In genomic region chr12:124682425-124683329, GRCh38 we compare ENCODE assay signal across 9 cellular contexts.
DNase-seq lines count a peak whose midpoint lies in the region; ATAC-seq and TF ChIP-seq lines count a peak whose summit lies in the region.
"Had no signal": no experiment of that assay in that cellular context is flagged by ENCODE, and none has a peak within 500 bp of the region (broad histone marks: within the 10 kb centered on the region; RNA-seq: fewer than 3 reads in every experiment).

No MANE protein-coding gene starts in this region.

- H3F3A ChIP-seq in SK-N-SH (replicated peaks; ENCODE audit: insufficient read depth), result peaks cover 41% of the 10 kb centered on the region

- no peak overlapping the region for H2AFZ ChIP-seq in SK-N-SH (ENCODE audit: low read depth)

- H3K4me2 ChIP-seq in SK-N-SH, result 0 out of 2 replicates have a peak overlapping the region, but pooled peaks have one; percentile 59

- no peaks in the 10 kb centered on the region for H3K79me2 ChIP-seq in SK-N-SH (ENCODE audit: insufficient read depth)

- H3K27ac ChIP-seq in SK-N-SH (ENCODE audit: low read depth in 2 of 2, low read length in 1 of 2) (peak overlapping the region; percentile 60 to 72; a peak in 2 of 4 replicates), duodenal mucosa (ENCODE audit: low read depth, low read length) (peak overlapping the region; percentile 4), muscle layer of colon (ENCODE audit: low read depth, low read length) (peak overlapping the region; percentile 53), upper lobe of left lung (peak overlapping the region; percentile 17 to 91 (median 64))

- no peaks in the 10 kb centered on the region for H4K20me1 ChIP-seq in SK-N-SH (ENCODE audit: insufficient read depth)

- no peak for TF ChIP-seq CTCF in SK-N-SH (IDR thresholded peaks at IDR 0.05)
- TF ChIP-seq CTCF in upper lobe of left lung (IDR thresholded peaks at IDR 0.05), result no peak

- CTCF ChIA-PET in SK-N-SH (lab: Yijun Ruan, JAX), result interaction anchor here (0.8 to 1.6 kb wide), 5 partner anchors 20 to 650 kb away, joined by 3 to 7 read pairs (median 3); no protein-coding TSS in a partner anchor

- H3K27me3 ChIP-seq in SK-N-SH (ENCODE audit: insufficient read depth), result no peaks in the 10 kb centered on the region
- H3K27me3 ChIP-seq in duodenal mucosa (ENCODE audit: control insufficient read depth in 1 of 2, insufficient read depth in 2 of 2, low read length in 2 of 2), result no peaks in the 10 kb centered on the region
- H3K27me3 ChIP-seq in muscle layer of colon (ENCODE audit: control insufficient read depth in 1 of 2, insufficient read depth in 2 of 2, low read length in 2 of 2), result no peaks in the 10 kb centered on the region
- H3K27me3 ChIP-seq in upper lobe of left lung, result no peaks in the 10 kb centered on the region

- no peaks in the 10 kb centered on the region for H3K9me2 ChIP-seq in SK-N-SH

- H3K36me3 ChIP-seq in SK-N-SH (replicated peaks in 1 of 2; ENCODE audit: control insufficient read depth in 1 of 2, insufficient read depth in 2 of 2, low read length in 1 of 2) (no peaks in the 10 kb centered on the region), duodenal mucosa (ENCODE audit: control insufficient read depth in 1 of 2, insufficient read depth in 2 of 2, low read length in 2 of 2) (no peaks in the 10 kb centered on the region), muscle layer of colon (ENCODE audit: insufficient read depth, low read length) (no peaks in the 10 kb centered on the region), upper lobe of left lung (no peaks in the 10 kb centered on the region)

- H3K9ac ChIP-seq in SK-N-SH (no peak overlapping the region), duodenal mucosa (ENCODE audit: low read depth in 1 of 2, low read length in 2 of 2) (no peak overlapping the region), muscle layer of colon (ENCODE audit: low read length) (no peak overlapping the region)

- no peaks in the 10 kb centered on the region for H3K9me3 ChIP-seq in SK-N-SH
- H3K9me3 ChIP-seq in duodenal mucosa (ENCODE audit: control insufficient read depth in 1 of 2, low read length in 2 of 2), result no peaks in the 10 kb centered on the region
- no peaks in the 10 kb centered on the region for H3K9me3 ChIP-seq in muscle layer of colon (ENCODE audit: low read length)
- H3K9me3 ChIP-seq in upper lobe of left lung, result no peaks in the 10 kb centered on the region

- TF ChIP-seq POLR2A in upper lobe of left lung (IDR thresholded peaks at IDR 0.05), result no peak

- TF ChIP-seq RAD21 in SK-N-SH (IDR thresholded peaks at IDR 0.05; ENCODE audit: low read length), result no peak

- 93% methylated on average over 19 of the region's 20 CpGs for WGBS in SK-N-SH (ENCODE audit: low lambda C conversion rate)
- 72 to 74% methylated on average over 17 to 20 of the region's 20 CpGs for WGBS in upper lobe of left lung, 2 donors

- TF ChIP-seq EP300 in SK-N-SH (IDR thresholded peaks at IDR 0.05; ENCODE audit: borderline replicate concordance in 1 of 2, low read depth in 1 of 2, low read length in 1 of 2) (no peak), upper lobe of left lung (IDR thresholded peaks at IDR 0.05) (no peak)

- ATAC-seq in SK-N-SH treated with all-trans-retinoic acid at 6 μM for 48 hours, result no peak
- ATAC-seq in upper lobe of left lung (ENCODE audit: low FRiP score in 2 of 2), result peak in 1 of 2 donors; percentile 41
- ATAC-seq in GM18498 (IDR thresholded peaks at IDR 0.05; ENCODE audit: unreplicated experiment), result no peak
- no peak for ATAC-seq in GM21381 (IDR thresholded peaks at IDR 0.05; ENCODE audit: unreplicated experiment)

- no peak for DNase-seq in SK-N-SH
- DNase-seq in upper lobe of left lung, result peak in 1 of 2 donors; percentile 48
- DNase-seq in DMS153 (lab: John Stamatoyannopoulos, UW), result no peak
- DNase-seq: DMS79 treated with DMSO at 0.1 percent for 48 hours had no signal

- H3K4me3 ChIP-seq in SK-N-SH (ENCODE audit: low read depth in 2 of 2, low read length in 1 of 2), result no peak overlapping the region
- no peak overlapping the region for H3K4me3 ChIP-seq in duodenal mucosa (ENCODE audit: low read depth in 1 of 2, low read length in 2 of 2)
- no peak overlapping the region for H3K4me3 ChIP-seq in muscle layer of colon (ENCODE audit: low read depth in 1 of 2, low read length in 2 of 2)
- no peak overlapping the region for H3K4me3 ChIP-seq in upper lobe of left lung

- H3K4me1 ChIP-seq in SK-N-SH (ENCODE audit: control insufficient read depth in 1 of 2, insufficient read depth in 2 of 2, low read depth in 1 of 2, low read length in 1 of 2) (peaks cover 29 to 57% of the 10 kb centered on the region in 2 experiments), duodenal mucosa (ENCODE audit: control insufficient read depth in 1 of 2, insufficient read depth in 2 of 2, low read length in 2 of 2) (peaks cover 20 to 33% of the 10 kb centered on the region in 2 donors), muscle layer of colon (ENCODE audit: insufficient read depth, low read length) (peaks cover 70% of the 10 kb centered on the region), upper lobe of left lung (peaks cover 50 to 70% (median 66%) of the 10 kb centered on the region in 4 donors)

- POLR2A ChIA-PET in SK-N-SH (lab: Yijun Ruan, JAX), result interaction anchor here (0.8 kb wide), 1 partner anchor 38 kb away, joined by 4 read pairs; no protein-coding TSS in a partner anchor

TF ChIP-seq in SK-N-SH, 30 proteins besides CTCF, POLR2A, EP300 and RAD21:
- no peak for TF ChIP-seq CHD2 (IDR thresholded peaks at IDR 0.05; ENCODE audit: low read length, partially characterized antibody)
- TF ChIP-seq, protein P1, sequence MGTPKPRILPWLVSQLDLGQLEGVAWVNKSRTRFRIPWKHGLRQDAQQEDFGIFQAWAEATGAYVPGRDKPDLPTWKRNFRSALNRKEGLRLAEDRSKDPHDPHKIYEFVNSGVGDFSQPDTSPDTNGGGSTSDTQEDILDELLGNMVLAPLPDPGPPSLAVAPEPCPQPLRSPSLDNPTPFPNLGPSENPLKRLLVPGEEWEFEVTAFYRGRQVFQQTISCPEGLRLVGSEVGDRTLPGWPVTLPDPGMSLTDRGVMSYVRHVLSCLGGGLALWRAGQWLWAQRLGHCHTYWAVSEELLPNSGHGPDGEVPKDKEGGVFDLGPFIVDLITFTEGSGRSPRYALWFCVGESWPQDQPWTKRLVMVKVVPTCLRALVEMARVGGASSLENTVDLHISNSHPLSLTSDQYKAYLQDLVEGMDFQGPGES (IDR thresholded peaks at IDR 0.05; ENCODE audit: low read depth, low read length), result no peak
- no peak for TF ChIP-seq ELF1 (IDR thresholded peaks at IDR 0.05)
- TF ChIP-seq YY1 (IDR thresholded peaks at IDR 0.05; ENCODE audit: low read depth), result no peak

TF ChIP-seq in SK-N-SH treated with all-trans-retinoic acid at 6 μM for 48 hours, 23 proteins besides CTCF, POLR2A, EP300 and RAD21 (continues in another document):
- TF ChIP-seq, protein P2, sequence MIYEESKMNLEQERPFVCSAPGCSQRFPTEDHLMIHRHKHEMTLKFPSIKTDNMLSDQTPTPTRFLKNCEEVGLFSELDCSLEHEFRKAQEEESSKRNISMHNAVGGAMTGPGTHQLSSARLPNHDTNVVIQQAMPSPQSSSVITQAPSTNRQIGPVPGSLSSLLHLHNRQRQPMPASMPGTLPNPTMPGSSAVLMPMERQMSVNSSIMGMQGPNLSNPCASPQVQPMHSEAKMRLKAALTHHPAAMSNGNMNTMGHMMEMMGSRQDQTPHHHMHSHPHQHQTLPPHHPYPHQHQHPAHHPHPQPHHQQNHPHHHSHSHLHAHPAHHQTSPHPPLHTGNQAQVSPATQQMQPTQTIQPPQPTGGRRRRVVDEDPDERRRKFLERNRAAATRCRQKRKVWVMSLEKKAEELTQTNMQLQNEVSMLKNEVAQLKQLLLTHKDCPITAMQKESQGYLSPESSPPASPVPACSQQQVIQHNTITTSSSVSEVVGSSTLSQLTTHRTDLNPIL (CRISPR knock-in tag; IDR thresholded peaks at IDR 0.05; ENCODE audit: low read depth), result no peak
- TF ChIP-seq TOX (CRISPR knock-in tag; IDR thresholded peaks at IDR 0.05; ENCODE audit: borderline replicate concordance) (no peak), ZC3H10 (CRISPR knock-in tag; IDR thresholded peaks at IDR 0.05) (no peak), GLIS3 (CRISPR knock-in tag; IDR thresholded peaks at IDR 0.05) (no peak), ZFP3 (CRISPR knock-in tag; IDR thresholded peaks at IDR 0.05) (no peak), TCF4 (CRISPR knock-in tag; IDR thresholded peaks at IDR 0.05; ENCODE audit: borderline replicate concordance) (no peak), SNAI2 (CRISPR knock-in tag; IDR thresholded peaks at IDR 0.05) (no peak), PATZ1 (CRISPR knock-in tag; IDR thresholded peaks at IDR 0.05; ENCODE audit: borderline replicate concordance) (no peak)
- TF ChIP-seq, protein P3, sequence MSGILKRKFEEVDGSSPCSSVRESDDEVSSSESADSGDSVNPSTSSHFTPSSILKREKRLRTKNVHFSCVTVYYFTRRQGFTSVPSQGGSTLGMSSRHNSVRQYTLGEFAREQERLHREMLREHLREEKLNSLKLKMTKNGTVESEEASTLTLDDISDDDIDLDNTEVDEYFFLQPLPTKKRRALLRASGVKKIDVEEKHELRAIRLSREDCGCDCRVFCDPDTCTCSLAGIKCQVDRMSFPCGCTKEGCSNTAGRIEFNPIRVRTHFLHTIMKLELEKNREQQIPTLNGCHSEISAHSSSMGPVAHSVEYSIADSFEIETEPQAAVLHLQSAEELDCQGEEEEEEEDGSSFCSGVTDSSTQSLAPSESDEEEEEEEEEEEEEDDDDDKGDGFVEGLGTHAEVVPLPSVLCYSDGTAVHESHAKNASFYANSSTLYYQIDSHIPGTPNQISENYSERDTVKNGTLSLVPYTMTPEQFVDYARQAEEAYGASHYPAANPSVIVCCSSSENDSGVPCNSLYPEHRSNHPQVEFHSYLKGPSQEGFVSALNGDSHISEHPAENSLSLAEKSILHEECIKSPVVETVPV (CRISPR knock-in tag; IDR thresholded peaks at IDR 0.05), result no peak

Comparison
In these comparisons a context has a peak if more than half of its experiments do, and no peak if none do; other contexts are left out.
1. H3K27ac ChIP-seq: peak in every context shown above with its lines; median percentile 66 in SK-N-SH; 64 in upper lobe of left lung; 53 in muscle layer of colon; 4 in duodenal mucosa.